In genomic region chr21:15749045-15749867, GRCh38 we compare ENCODE assay signal across 1 cellular context.
TF ChIP-seq lines count a peak whose summit lies in the region.

No MANE protein-coding gene starts in this region.

TF ChIP-seq in K562, 482 proteins besides CTCF, POLR2A, EP300 and RAD21 (continued from another document):
- TF ChIP-seq, protein P1, sequence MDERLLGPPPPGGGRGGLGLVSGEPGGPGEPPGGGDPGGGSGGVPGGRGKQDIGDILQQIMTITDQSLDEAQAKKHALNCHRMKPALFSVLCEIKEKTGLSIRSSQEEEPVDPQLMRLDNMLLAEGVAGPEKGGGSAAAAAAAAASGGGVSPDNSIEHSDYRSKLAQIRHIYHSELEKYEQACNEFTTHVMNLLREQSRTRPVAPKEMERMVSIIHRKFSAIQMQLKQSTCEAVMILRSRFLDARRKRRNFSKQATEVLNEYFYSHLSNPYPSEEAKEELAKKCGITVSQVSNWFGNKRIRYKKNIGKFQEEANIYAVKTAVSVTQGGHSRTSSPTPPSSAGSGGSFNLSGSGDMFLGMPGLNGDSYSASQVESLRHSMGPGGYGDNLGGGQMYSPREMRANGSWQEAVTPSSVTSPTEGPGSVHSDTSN (CRISPR knock-in tag; IDR thresholded peaks at IDR 0.05; ENCODE audit: low read depth): no peak
- TF ChIP-seq, protein P1 (tag; conservative IDR thresholded peaks at IDR 0.05; ENCODE audit: low read depth): 0 out of 2 replicates have a peak, but pooled peaks have one; percentile 25
- TF ChIP-seq NFYB (IDR thresholded peaks at IDR 0.05; ENCODE audit: extremely low read depth, insufficient read length): no peak
- peak; percentile 65 to 73; a peak in 3 of 4 replicates for TF ChIP-seq TRIM24 (IDR thresholded peaks at IDR 0.05)
- TF ChIP-seq ZNF780A (CRISPR knock-in tag; IDR thresholded peaks at IDR 0.05): no peak
- TF ChIP-seq SAFB (IDR thresholded peaks at IDR 0.05; ENCODE audit: borderline replicate concordance, low read depth, low read length): no peak
- no peak for TF ChIP-seq ZNF395 (CRISPR knock-in tag; IDR thresholded peaks at IDR 0.05)
- TF ChIP-seq HEY1 (CRISPR knock-in tag; IDR thresholded peaks at IDR 0.05; ENCODE audit: borderline replicate concordance): no peak
- peak; percentile 94 for TF ChIP-seq SOX6 (IDR thresholded peaks at IDR 0.05)
- TF ChIP-seq, protein P2, sequence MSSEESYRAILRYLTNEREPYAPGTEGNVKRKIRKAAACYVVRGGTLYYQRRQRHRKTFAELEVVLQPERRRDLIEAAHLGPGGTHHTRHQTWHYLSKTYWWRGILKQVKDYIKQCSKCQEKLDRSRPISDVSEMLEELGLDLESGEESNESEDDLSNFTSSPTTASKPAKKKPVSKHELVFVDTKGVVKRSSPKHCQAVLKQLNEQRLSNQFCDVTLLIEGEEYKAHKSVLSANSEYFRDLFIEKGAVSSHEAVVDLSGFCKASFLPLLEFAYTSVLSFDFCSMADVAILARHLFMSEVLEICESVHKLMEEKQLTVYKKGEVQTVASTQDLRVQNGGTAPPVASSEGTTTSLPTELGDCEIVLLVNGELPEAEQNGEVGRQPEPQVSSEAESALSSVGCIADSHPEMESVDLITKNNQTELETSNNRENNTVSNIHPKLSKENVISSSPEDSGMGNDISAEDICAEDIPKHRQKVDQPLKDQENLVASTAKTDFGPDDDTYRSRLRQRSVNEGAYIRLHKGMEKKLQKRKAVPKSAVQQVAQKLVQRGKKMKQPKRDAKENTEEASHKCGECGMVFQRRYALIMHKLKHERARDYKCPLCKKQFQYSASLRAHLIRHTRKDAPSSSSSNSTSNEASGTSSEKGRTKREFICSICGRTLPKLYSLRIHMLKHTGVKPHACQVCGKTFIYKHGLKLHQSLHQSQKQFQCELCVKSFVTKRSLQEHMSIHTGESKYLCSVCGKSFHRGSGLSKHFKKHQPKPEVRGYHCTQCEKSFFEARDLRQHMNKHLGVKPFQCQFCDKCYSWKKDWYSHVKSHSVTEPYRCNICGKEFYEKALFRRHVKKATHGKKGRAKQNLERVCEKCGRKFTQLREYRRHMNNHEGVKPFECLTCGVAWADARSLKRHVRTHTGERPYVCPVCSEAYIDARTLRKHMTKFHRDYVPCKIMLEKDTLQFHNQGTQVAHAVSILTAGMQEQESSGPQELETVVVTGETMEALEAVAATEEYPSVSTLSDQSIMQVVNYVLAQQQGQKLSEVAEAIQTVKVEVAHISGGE (CRISPR knock-in tag; IDR thresholded peaks at IDR 0.05): no peak
- TF ChIP-seq ZBTB9 (CRISPR knock-in tag; IDR thresholded peaks at IDR 0.05): no peak
- no peak for TF ChIP-seq NR3C1 (CRISPR knock-in tag; IDR thresholded peaks at IDR 0.05)
- peak; percentile 61 for TF ChIP-seq TCF3 (CRISPR knock-in tag; IDR thresholded peaks at IDR 0.05)
- 0 out of 2 replicates have a peak, but pooled peaks have one; percentile 22 for TF ChIP-seq FOSL1 (tag; conservative IDR thresholded peaks at IDR 0.05)
- TF ChIP-seq ZNF318 (IDR thresholded peaks at IDR 0.05; ENCODE audit: borderline replicate concordance in 1 of 2, low read depth in 1 of 2): 0 out of 4 replicates have a peak, but pooled peaks of 1 of the 2 experiments have one; percentile 51
- TF ChIP-seq NCOA2 (IDR thresholded peaks at IDR 0.05; ENCODE audit: partially characterized antibody in 2 of 2): peak in 1 of 2 experiments; percentile 71
- TF ChIP-seq JUND (IDR thresholded peaks at IDR 0.05; ENCODE audit: borderline replicate concordance, low read depth, low read length): peak; percentile 54; the same call in 1 of the 2 replicates
- TF ChIP-seq JUND (tag; IDR thresholded peaks at IDR 0.05; ENCODE audit: borderline replicate concordance, low read depth, low read length): no peak
- peak; percentile 38; the same call in 1 of the 2 replicates for TF ChIP-seq EP400 (IDR thresholded peaks at IDR 0.05)
- TF ChIP-seq MAFG (tag; conservative IDR thresholded peaks at IDR 0.05): peak; percentile 99
- no peak for TF ChIP-seq SP1 (CRISPR knock-in tag; IDR thresholded peaks at IDR 0.05)
- no peak for TF ChIP-seq ZNF79 (CRISPR knock-in tag; IDR thresholded peaks at IDR 0.05; ENCODE audit: low read depth)
- TF ChIP-seq CEBPG (CRISPR knock-in tag; IDR thresholded peaks at IDR 0.05): no peak
- peak; percentile 44 to 50; a peak in 3 of 4 replicates for TF ChIP-seq CEBPG (tag; conservative IDR thresholded peaks at IDR 0.05 in 1 of 2, IDR thresholded peaks at IDR 0.05 in 1 of 2)
- TF ChIP-seq ZBTB17 (CRISPR knock-in tag; IDR thresholded peaks at IDR 0.05): no peak
- TF ChIP-seq HDAC8 (tag; IDR thresholded peaks at IDR 0.05): no peak
- TF ChIP-seq ZNF668 (CRISPR knock-in tag; IDR thresholded peaks at IDR 0.05): no peak
- TF ChIP-seq ZFP36 (IDR thresholded peaks at IDR 0.05; ENCODE audit: low read depth, low read length, partially characterized antibody): no peak
- TF ChIP-seq BACH1 (tag; IDR thresholded peaks at IDR 0.05): peak; percentile 90
- TF ChIP-seq ZNF511 (CRISPR knock-in tag; IDR thresholded peaks at IDR 0.05): no peak
- no peak for TF ChIP-seq PRMT5 (CRISPR knock-in tag; IDR thresholded peaks at IDR 0.05)
